ENCODE assay signal across 22 cellular contexts in the genomic region with DNA sequence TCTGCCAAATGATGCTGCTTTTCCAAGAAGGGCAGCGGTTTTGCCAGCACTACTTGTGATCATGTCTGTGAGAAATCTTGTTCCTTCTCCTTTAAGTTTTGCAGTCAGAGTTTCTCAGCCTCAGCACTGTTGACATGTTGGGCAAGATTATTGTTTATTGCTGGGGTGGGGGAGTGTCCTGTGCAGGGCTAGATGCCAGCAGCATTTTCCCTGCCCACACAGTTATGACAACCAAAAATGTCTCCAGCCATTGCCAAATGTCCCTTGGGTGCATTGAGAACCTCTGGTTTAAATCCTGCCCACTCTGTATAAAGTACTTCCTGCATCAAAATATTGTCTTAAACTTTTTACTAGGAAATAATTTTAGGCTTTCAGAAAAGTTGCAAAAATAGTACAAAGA. TPM values are rescaled to one million over a fixed set of nuclear protein-coding genes. Genes with fewer than 3 reads are reported as not detected.
A peak's percentile ranks its signal among the peaks of the same experiment; 100 is the strongest.
DNase-seq lines count a peak whose midpoint lies in the region; ATAC-seq and TF ChIP-seq lines count a peak whose summit lies in the region.
"Had no signal": no experiment of that assay in that cellular context is flagged by ENCODE, and none has a peak within 500 bp of the region (broad histone marks: within the 10 kb centered on the region; RNA-seq: fewer than 3 reads in every experiment).

No MANE protein-coding gene starts in this region.

- peaks cover 57% of the 10 kb centered on the region for H3K4me1 Mint-ChIP-seq in nephron progenitor cell
- H3K4me1 Mint-ChIP-seq: CD4-positive, alpha-beta memory T cell had no signal

- peaks cover 0 to 5% of the 10 kb centered on the region in 2 donors for H3K9me3 ChIP-seq in right atrium auricular region
- H3K9me3 ChIP-seq in heart left ventricle: peaks cover 0 to 11% (median 0%) of the 10 kb centered on the region in 12 donors
- peaks cover 2% of the 10 kb centered on the region for H3K9me3 ChIP-seq in aorta (ENCODE audit: control insufficient read depth, low read length)
- H3K9me3 ChIP-seq: BE2C had no signal

- H3K27ac Mint-ChIP-seq in nephron progenitor cell: peak overlapping the region; percentile 77
- H3K27ac Mint-ChIP-seq: CD4-positive, alpha-beta memory T cell had no signal

- H3K36me3 Mint-ChIP-seq in nephron progenitor cell (ENCODE audit: low read depth): peaks cover 23% of the 10 kb centered on the region
- H3K36me3 Mint-ChIP-seq: CD4-positive, alpha-beta memory T cell had no signal

- H3K27ac ChIP-seq in right atrium auricular region: no peak overlapping the region
- H3K27ac ChIP-seq in heart left ventricle: no peak overlapping the region
- no peak overlapping the region for H3K27ac ChIP-seq in aorta (ENCODE audit: low read depth in 1 of 2, low read length in 2 of 2)
- H3K27ac ChIP-seq: GM23248 had no signal

- H3K4me3 Mint-ChIP-seq in nephron progenitor cell: no peak overlapping the region
- H3K4me3 Mint-ChIP-seq: CD4-positive, alpha-beta memory T cell had no signal

- intact Hi-C loops in heart left ventricle (cut with DNase I): no loop called here
- intact Hi-C loops in aorta (cut with DNase I): no loop called here

- DNase-seq in right atrium auricular region (ENCODE audit: low spot score) (peak; percentile 51), heart left ventricle (no peak), fibroblast of mammary gland (ENCODE audit: low read depth) (peak; percentile 11), nephron progenitor cell (no peak), aorta (no peak), NCI-H2171 treated with DMSO at 0.1 percent for 48 hours (lab: John Stamatoyannopoulos, UW) (no peak), NCI-H2107 treated with DMSO at 0.1 percent for 48 hours (lab: John Stamatoyannopoulos, UW; ENCODE audit: unreplicated experiment) (no peak), NCI-H748 (lab: John Stamatoyannopoulos, UW; ENCODE audit: unreplicated experiment) (no peak)
- DNase-seq: BE2C; Calu3; CD4-positive, alpha-beta memory T cell; GM23248; HCEC 1CT; KG1; NCI-H187; NCI-H2107; NCI-H345; NCI-H526; NK-92 treated with Interleukin-12 subunit alpha and Interleukin-12 subunit beta, amount 100 ng/mL, for 24 hours; SIG-M5 had no signal

- TF ChIP-seq CTCF in right atrium auricular region (IDR thresholded peaks at IDR 0.05) (no peak), heart left ventricle (IDR thresholded peaks at IDR 0.05) (no peak), fibroblast of mammary gland (conservative IDR thresholded peaks at IDR 0.05; ENCODE audit: control insufficient read depth, insufficient read depth, low read depth, low read length) (no peak), nephron progenitor cell (IDR thresholded peaks at IDR 0.05) (no peak)

- H3K4me3 ChIP-seq in right atrium auricular region: no peak overlapping the region
- H3K4me3 ChIP-seq in heart left ventricle: no peak overlapping the region
- no peak overlapping the region for H3K4me3 ChIP-seq in fibroblast of mammary gland (ENCODE audit: control insufficient read depth, low read depth, low read length)
- no peak overlapping the region for H3K4me3 ChIP-seq in aorta (ENCODE audit: low read length in 2 of 2)
- H3K4me3 ChIP-seq: GM23248 had no signal

- peaks cover 3% of the 10 kb centered on the region for H3K27me3 Mint-ChIP-seq in nephron progenitor cell (ENCODE audit: low read depth, poor library complexity)
- H3K27me3 Mint-ChIP-seq: CD4-positive, alpha-beta memory T cell had no signal

- H3K27me3 ChIP-seq in right atrium auricular region (no peaks in the 10 kb centered on the region), heart left ventricle (no peaks in the 10 kb centered on the region), aorta (ENCODE audit: control insufficient read depth in 1 of 2, insufficient read depth in 2 of 2, low read length in 1 of 2) (no peaks in the 10 kb centered on the region)
- H3K27me3 ChIP-seq: BE2C had no signal

- TF ChIP-seq POLR2A in heart left ventricle (IDR thresholded peaks at IDR 0.05): no peak

- H3K4me1 ChIP-seq in right atrium auricular region (no peaks in the 10 kb centered on the region), heart left ventricle (peaks cover 0 to 9% (median 0%) of the 10 kb centered on the region in 12 donors), aorta (ENCODE audit: control insufficient read depth in 1 of 2, insufficient read depth in 2 of 2, low read length in 2 of 2) (no peaks in the 10 kb centered on the region)
- H3K4me1 ChIP-seq: BE2C had no signal

- H3K36me3 ChIP-seq in right atrium auricular region (no peaks in the 10 kb centered on the region), heart left ventricle (no peaks in the 10 kb centered on the region), aorta (ENCODE audit: control insufficient read depth in 1 of 2, insufficient read depth in 2 of 2, low read length in 1 of 2) (no peaks in the 10 kb centered on the region)
- H3K36me3 ChIP-seq: BE2C had no signal

- ATAC-seq in heart left ventricle (no peak), aorta (ENCODE audit: low FRiP score) (peak; percentile 58)

- H3K9me3 Mint-ChIP-seq in nephron progenitor cell: peaks cover 21% of the 10 kb centered on the region

- WGBS in heart left ventricle, 4 donors: 56 to 87% (median 79%) methylated on average over 1 of the region's 1 CpG
- 48 to 50% methylated on average over 1 of the region's 1 CpG for WGBS in aorta, 2 donors

RNA-seq across cellular contexts. Expression of a gene that starts 20.0 kb away (rescaled TPM):
- 10 to 100 TPM in 1 of 2 donors, 1 to 10 TPM in 1; 5.3 to 10.5 TPM for total RNA-seq in right atrium auricular region
- 1 to 10 TPM in 3 of 9 donors, under 1 TPM in 6; 0.05 to 5.9 (median 0.82) TPM for total RNA-seq in heart left ventricle
- 1 to 10 TPM; 1.2 to 1.5 TPM for polyA plus RNA-seq in heart left ventricle
- total RNA-seq in aorta: under 1 TPM; 0.49 to 0.78 TPM
- polyA plus RNA-seq in aorta: not detected
- total RNA-seq: Calu3; CD4-positive, alpha-beta memory T cell; GM23248; HT-29; RPMI7951 had no signal
- polyA plus RNA-seq: CD4-positive, alpha-beta memory T cell; GM23248 had no signal

Comparison
In these comparisons a context has a peak if more than half of its experiments do, and no peak if none do; other contexts are left out.
1. DNase-seq: peak in right atrium auricular region (single experiment) and fibroblast of mammary gland (single experiment); none in heart left ventricle (0 of 5), nephron progenitor cell (single experiment), aorta (0 of 2), NCI-H2171 treated with DMSO at 0.1 percent for 48 hours (single experiment), NCI-H2107 treated with DMSO at 0.1 percent for 48 hours (single experiment) and NCI-H748 (single experiment).